27 cellular contexts compared by ENCODE assay signal in the genomic region with DNA sequence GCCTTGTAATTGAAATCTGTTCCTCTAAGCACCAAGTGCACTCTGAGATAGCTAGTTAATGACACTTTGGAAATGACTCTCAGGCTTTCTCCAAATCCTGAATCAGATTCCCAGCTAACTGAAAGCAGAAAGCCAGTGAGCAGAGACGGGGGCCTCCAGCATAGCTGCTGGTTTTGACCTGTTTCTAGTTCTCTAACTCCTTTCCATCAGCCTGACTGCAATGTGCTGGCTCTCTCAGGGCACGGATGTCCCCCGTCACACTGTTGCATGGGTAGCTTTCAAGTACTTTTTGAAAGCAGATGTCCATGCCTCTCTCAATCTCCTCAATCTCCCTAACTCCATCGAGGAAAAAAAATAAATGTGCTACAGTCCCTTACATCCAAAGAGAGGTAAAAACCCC.
A peak's percentile ranks its signal among the peaks of the same experiment; 100 is the strongest.
DNase-seq lines count a peak whose midpoint lies in the region; ATAC-seq, FAIRE-seq and TF ChIP-seq lines count a peak whose summit lies in the region.
"Had no signal": no experiment of that assay in that cellular context is flagged by ENCODE, and none has a peak within 500 bp of the region (broad histone marks: within the 10 kb centered on the region; RNA-seq: fewer than 3 reads in every experiment).

No MANE protein-coding gene starts in this region.

- H3K27ac ChIP-seq in heart right ventricle (no peak overlapping the region), kidney (ENCODE audit: low read depth in 2 of 2, low read length in 2 of 2) (no peak overlapping the region), MM.1S (ENCODE audit: low read length) (no peak overlapping the region)
- H3K27ac ChIP-seq: C4-2B, PC-9 had no signal

- H3K36me3 ChIP-seq in heart right ventricle (no peaks in the 10 kb centered on the region), kidney (ENCODE audit: control insufficient read depth in 1 of 2, insufficient read depth in 2 of 2, low read length in 2 of 2) (no peaks in the 10 kb centered on the region), MM.1S (replicated peaks; ENCODE audit: insufficient read depth, low read length) (no peaks in the 10 kb centered on the region)

- no peak overlapping the region for H3K27ac Mint-ChIP-seq in WTC11
- H3K27ac Mint-ChIP-seq in stimulated activated memory B cell treated with anti-CD40 and anti-IgM and Interleukin-4, amounts not matched to agents 10 μg/mL and 1 μg/mL and 100 μg/mL, for 72 hours: no peak overlapping the region
- H3K27ac Mint-ChIP-seq in activated CD4-positive, alpha-beta memory T cell treated with anti-CD3 and anti-CD28 coated beads for 36 hours: no peak overlapping the region
- H3K27ac Mint-ChIP-seq: CD8-positive, alpha-beta memory T cell; IgD-negative memory B cell had no signal

- no peak overlapping the region for H3K9ac ChIP-seq in kidney (ENCODE audit: low read length in 2 of 2)
- no peak overlapping the region for H3K9ac ChIP-seq in MM.1S (ENCODE audit: low read length)
- H3K9ac ChIP-seq: SK-N-SH had no signal

- no peak overlapping the region for H2AFZ ChIP-seq in MM.1S (ENCODE audit: low read length)
- H2AFZ ChIP-seq: PC-9 had no signal

- H3K27me3 Mint-ChIP-seq in WTC11 (ENCODE audit: low read depth): peaks cover 39% of the 10 kb centered on the region
- no peaks in the 10 kb centered on the region for H3K27me3 Mint-ChIP-seq in stimulated activated memory B cell treated with anti-CD40 and anti-IgM and Interleukin-4, amounts not matched to agents 10 μg/mL and 1 μg/mL and 100 μg/mL, for 72 hours
- no peaks in the 10 kb centered on the region for H3K27me3 Mint-ChIP-seq in activated CD4-positive, alpha-beta memory T cell treated with anti-CD3 and anti-CD28 coated beads for 36 hours
- H3K27me3 Mint-ChIP-seq: CD8-positive, alpha-beta memory T cell; IgD-negative memory B cell had no signal

- no peaks in the 10 kb centered on the region for H3K9me2 ChIP-seq in MM.1S (replicated peaks; ENCODE audit: insufficient read depth, low read length)
- H3K9me2 ChIP-seq: SK-N-SH had no signal

- H3K4me3 ChIP-seq in heart right ventricle (no peak overlapping the region), kidney (ENCODE audit: low read length in 2 of 2) (no peak overlapping the region), MM.1S (ENCODE audit: low read length) (no peak overlapping the region)
- H3K4me3 ChIP-seq: PC-9 had no signal

- 61 to 70% methylated on average over 4 of the region's 4 CpGs for WGBS in heart right ventricle, 2 donors

- no peaks in the 10 kb centered on the region for H3K79me2 ChIP-seq in MM.1S (ENCODE audit: low read length)

- intact Hi-C loops in Right ventricle myocardium inferior (cut with DNase I): no loop called here
- intact Hi-C loops in heart right ventricle (cut with DNase I): no loop called here
- intact Hi-C loops in kidney (cut with DNase I): no loop called here
- intact Hi-C loops in activated CD4-positive, alpha-beta memory T cell treated with anti-CD3 and anti-CD28 coated beads for 36 hours (cut with micrococcal nuclease): no loop called here

- H3K36me3 Mint-ChIP-seq in WTC11: peaks cover 8% of the 10 kb centered on the region
- no peaks in the 10 kb centered on the region for H3K36me3 Mint-ChIP-seq in stimulated activated memory B cell treated with anti-CD40 and anti-IgM and Interleukin-4, amounts not matched to agents 10 μg/mL and 1 μg/mL and 100 μg/mL, for 72 hours
- H3K36me3 Mint-ChIP-seq in activated CD4-positive, alpha-beta memory T cell treated with anti-CD3 and anti-CD28 coated beads for 36 hours: no peaks in the 10 kb centered on the region
- H3K36me3 Mint-ChIP-seq: CD8-positive, alpha-beta memory T cell; IgD-negative memory B cell had no signal

- TF ChIP-seq CTCF in heart right ventricle (IDR thresholded peaks at IDR 0.05) (no peak), WTC11 (IDR thresholded peaks at IDR 0.05) (no peak), kidney (IDR thresholded peaks at IDR 0.05; ENCODE audit: borderline replicate concordance, extremely low read depth, insufficient read depth) (no peak), MM.1S (IDR thresholded peaks at IDR 0.05; ENCODE audit: low read length) (no peak)

- H3K27me3 ChIP-seq in heart right ventricle: no peaks in the 10 kb centered on the region
- H3K27me3 ChIP-seq in MM.1S (replicated peaks; ENCODE audit: insufficient read depth, low read length): no peaks in the 10 kb centered on the region

- peaks cover 0 to 4% (median 0%) of the 10 kb centered on the region in 11 donors for H3K9me3 ChIP-seq in heart right ventricle
- no peaks in the 10 kb centered on the region for H3K9me3 ChIP-seq in kidney (ENCODE audit: control insufficient read depth in 1 of 2, low read length in 2 of 2)
- no peaks in the 10 kb centered on the region for H3K9me3 ChIP-seq in MM.1S (replicated peaks; ENCODE audit: insufficient read depth, low read length)
- H3K9me3 ChIP-seq: SK-N-SH had no signal

- no peak overlapping the region for H3K4me3 Mint-ChIP-seq in WTC11
- H3K4me3 Mint-ChIP-seq in stimulated activated memory B cell treated with anti-CD40 and anti-IgM and Interleukin-4, amounts not matched to agents 10 μg/mL and 1 μg/mL and 100 μg/mL, for 72 hours: no peak overlapping the region
- H3K4me3 Mint-ChIP-seq in activated CD4-positive, alpha-beta memory T cell treated with anti-CD3 and anti-CD28 coated beads for 36 hours: no peak overlapping the region
- H3K4me3 Mint-ChIP-seq: CD8-positive, alpha-beta memory T cell; IgD-negative memory B cell had no signal

- ATAC-seq in Right ventricle myocardium inferior: no peak
- ATAC-seq in heart right ventricle: no peak
- peak; percentile 44; the same call in 1 of the 2 replicates for ATAC-seq in WTC11
- no peak for ATAC-seq in GM18502 (IDR thresholded peaks at IDR 0.05; ENCODE audit: poor library complexity, unreplicated experiment)
- no peak for ATAC-seq in stimulated activated memory B cell treated with anti-CD40 and anti-IgM and Interleukin-4, amounts not matched to agents 10 μg/mL and 1 μg/mL and 100 μg/mL, for 72 hours

- no peaks in the 10 kb centered on the region for H3F3A ChIP-seq in MM.1S (ENCODE audit: insufficient read depth, low read length)

- H3K4me1 Mint-ChIP-seq in WTC11: peaks cover 42% of the 10 kb centered on the region
- H3K4me1 Mint-ChIP-seq in stimulated activated memory B cell treated with anti-CD40 and anti-IgM and Interleukin-4, amounts not matched to agents 10 μg/mL and 1 μg/mL and 100 μg/mL, for 72 hours: no peaks in the 10 kb centered on the region
- no peaks in the 10 kb centered on the region for H3K4me1 Mint-ChIP-seq in activated CD4-positive, alpha-beta memory T cell treated with anti-CD3 and anti-CD28 coated beads for 36 hours (ENCODE audit: low read depth)
- H3K4me1 Mint-ChIP-seq: CD8-positive, alpha-beta memory T cell; IgD-negative memory B cell had no signal

- FAIRE-seq in kidney (lab: Jason Lieb, UNC): no peak
- FAIRE-seq: GM12892, GM18507 had no signal

- POLR2A ChIA-PET in WTC11 (lab: Charles Lee): no interaction called here
- POLR2A ChIA-PET in activated CD4-positive, alpha-beta memory T cell treated with anti-CD3 and anti-CD28 coated beads for 36 hours (lab: Charles Lee): no interaction called here

- no peaks in the 10 kb centered on the region for H3K4me1 ChIP-seq in heart right ventricle
- H3K4me1 ChIP-seq in kidney (ENCODE audit: control insufficient read depth in 1 of 2, insufficient read depth in 1 of 2, low read depth in 1 of 2, low read length in 2 of 2): no peaks in the 10 kb centered on the region
- H3K4me1 ChIP-seq in MM.1S (ENCODE audit: low read length): no peaks in the 10 kb centered on the region

- CTCF ChIA-PET in WTC11 (lab: Charles Lee): no interaction called here
- CTCF ChIA-PET in activated CD4-positive, alpha-beta memory T cell treated with anti-CD3 and anti-CD28 coated beads for 36 hours (lab: Charles Lee): no interaction called here

- DNase-seq in Right ventricle myocardium inferior (ENCODE audit: missing footprints) (peak; percentile 27), heart right ventricle (no peak), WTC11 (ENCODE audit: low spot score) (no peak), kidney (peak; percentile 45), MM.1S (no peak)
- no peak for DNase-seq in activated CD4-positive, alpha-beta memory T cell treated with anti-CD3 and anti-CD28 coated beads for 36 hours
- DNase-seq: 8988T; Calu3; CD8-positive, alpha-beta memory T cell; GOT3; HCEC 1CT; MV-4-11; NCI-H187; NCI-H2107; NCI-H2227 treated with DMSO at 0.1 percent for 48 hours; NCI-H510A; NCI-H748 treated with DMSO at 0.1 percent for 48 hours; PC-9; RPMI8226; SHP77 treated with DMSO at 0.1 percent for 48 hours; SK-N-SH had no signal

- H4K20me1 ChIP-seq in MM.1S (ENCODE audit: insufficient read depth, low read length): no peaks in the 10 kb centered on the region

- H3K9me3 Mint-ChIP-seq in WTC11: peaks cover 12% of the 10 kb centered on the region
- peaks cover 2% of the 10 kb centered on the region for H3K9me3 Mint-ChIP-seq in stimulated activated memory B cell treated with anti-CD40 and anti-IgM and Interleukin-4, amounts not matched to agents 10 μg/mL and 1 μg/mL and 100 μg/mL, for 72 hours
- H3K9me3 Mint-ChIP-seq in activated CD4-positive, alpha-beta memory T cell treated with anti-CD3 and anti-CD28 coated beads for 36 hours: no peaks in the 10 kb centered on the region

- H3K4me2 ChIP-seq in MM.1S (ENCODE audit: low read depth, low read length): no peak overlapping the region
- H3K4me2 ChIP-seq: PC-9, SK-N-SH had no signal

TF ChIP-seq in WTC11, 78 proteins besides CTCF, POLR2A, EP300 and RAD21 (continues in another document):
- TF ChIP-seq JUN (CRISPR knock-in tag; IDR thresholded peaks at IDR 0.05) (no peak), KAT7 (CRISPR knock-in tag; IDR thresholded peaks at IDR 0.05; ENCODE audit: borderline replicate concordance) (no peak), SMAD4 (CRISPR knock-in tag; IDR thresholded peaks at IDR 0.05) (no peak), FOXP1 (CRISPR knock-in tag; IDR thresholded peaks at IDR 0.05; ENCODE audit: borderline replicate concordance) (no peak), NR1H2 (CRISPR knock-in tag; IDR thresholded peaks at IDR 0.05) (no peak), ZNF425 (CRISPR knock-in tag; conservative IDR thresholded peaks at IDR 0.05) (no peak), EMX1 (CRISPR knock-in tag; IDR thresholded peaks at IDR 0.05) (no peak)

Comparison
In these comparisons a context has a peak if more than half of its experiments do, and no peak if none do; other contexts are left out.
1. DNase-seq: peak in Right ventricle myocardium inferior (single experiment) and kidney (single experiment); none in heart right ventricle (0 of 2), WTC11 (single experiment), MM.1S (single experiment) and activated CD4-positive, alpha-beta memory T cell treated with anti-CD3 and anti-CD28 coated beads for 36 hours (single experiment).